ENCODE assay signal across 24 cellular contexts in genomic region chr2:202760848-202761247, GRCh38.
DNase-seq lines count a peak whose midpoint lies in the region; ATAC-seq and TF ChIP-seq lines count a peak whose summit lies in the region.
"Had no signal": no experiment of that assay in that cellular context is flagged by ENCODE, and none has a peak within 500 bp of the region (broad histone marks: within the 10 kb centered on the region; RNA-seq: fewer than 3 reads in every experiment).

No MANE protein-coding gene starts in this region.

- no peaks in the 10 kb centered on the region for H3K27me3 Mint-ChIP-seq in activated CD4-positive, alpha-beta T cell treated with anti-CD3 and anti-CD28 coated beads for 36 hours
- H3K27me3 Mint-ChIP-seq in activated CD4-positive, alpha-beta T cell treated with anti-CD3 and anti-CD28 coated beads, Interleukin-2, amount 10 ng/mL, durations not matched to agents 24 days and 14 days = no peaks in the 10 kb centered on the region
- no peaks in the 10 kb centered on the region for H3K27me3 Mint-ChIP-seq in activated naive CD8-positive, alpha-beta T cell
- H3K27me3 Mint-ChIP-seq in nephron progenitor cell (ENCODE audit: low read depth, poor library complexity) = no peaks in the 10 kb centered on the region
- H3K27me3 Mint-ChIP-seq: activated B cell treated with CpG ODN at 0.5 μM for 24 hours; activated CD4-positive, alpha-beta memory T cell treated with anti-CD3 and anti-CD28 coated beads for 36 hours had no signal

- H3K27ac Mint-ChIP-seq in activated CD4-positive, alpha-beta T cell treated with anti-CD3 and anti-CD28 coated beads for 36 hours = peak overlapping the region; percentile 16
- H3K27ac Mint-ChIP-seq in activated CD4-positive, alpha-beta T cell treated with anti-CD3 and anti-CD28 coated beads, Interleukin-2, amount 10 ng/mL, durations not matched to agents 24 days and 14 days = no peak overlapping the region
- H3K27ac Mint-ChIP-seq in activated naive CD8-positive, alpha-beta T cell = peak overlapping the region; percentile 91
- H3K27ac Mint-ChIP-seq in nephron progenitor cell = peak overlapping the region; percentile 15
- H3K27ac Mint-ChIP-seq: activated CD4-positive, alpha-beta memory T cell treated with anti-CD3 and anti-CD28 coated beads for 36 hours had no signal

- H3K4me1 Mint-ChIP-seq in activated CD4-positive, alpha-beta T cell treated with anti-CD3 and anti-CD28 coated beads for 36 hours = peaks cover 42% of the 10 kb centered on the region
- H3K4me1 Mint-ChIP-seq in activated CD4-positive, alpha-beta T cell treated with anti-CD3 and anti-CD28 coated beads, Interleukin-2, amount 10 ng/mL, durations not matched to agents 24 days and 14 days = peaks cover 27% of the 10 kb centered on the region
- H3K4me1 Mint-ChIP-seq in activated naive CD8-positive, alpha-beta T cell (ENCODE audit: low read depth) = peaks cover 56% of the 10 kb centered on the region
- peaks cover 11% of the 10 kb centered on the region for H3K4me1 Mint-ChIP-seq in nephron progenitor cell

- intact Hi-C loops in activated CD4-positive, alpha-beta T cell treated with anti-CD3 and anti-CD28 coated beads for 36 hours (cut with DNase I, micrococcal nuclease) = loop anchor here in 1 of 2 experiments (5.0 kb wide), 1 partner anchor 119 kb away; no protein-coding TSS in a partner anchor
- intact Hi-C loops in activated CD4-positive, alpha-beta T cell treated with anti-CD3 and anti-CD28 coated beads, Interleukin-2, amount 10 ng/mL, durations not matched to agents 24 days and 14 days (cut with micrococcal nuclease) = loop anchor here (5.0 to 10.0 kb wide), 2 partner anchors 119 to 176 kb away; no protein-coding TSS in a partner anchor

- in situ Hi-C loops in Caki2 (cut with HindIII; ENCODE audit: low pct_unique_long_range_greater_than_20kb, low sequenced_read_pairs) = no loop called here

- no peak for TF ChIP-seq CTCF in nephron progenitor cell (IDR thresholded peaks at IDR 0.05)

- peaks cover 52% of the 10 kb centered on the region for H3K36me3 Mint-ChIP-seq in activated CD4-positive, alpha-beta T cell treated with anti-CD3 and anti-CD28 coated beads for 36 hours (ENCODE audit: low read depth)
- peaks cover 36% of the 10 kb centered on the region for H3K36me3 Mint-ChIP-seq in activated CD4-positive, alpha-beta T cell treated with anti-CD3 and anti-CD28 coated beads, Interleukin-2, amount 10 ng/mL, durations not matched to agents 24 days and 14 days (ENCODE audit: low read depth)
- peaks cover 25% of the 10 kb centered on the region for H3K36me3 Mint-ChIP-seq in activated naive CD8-positive, alpha-beta T cell
- H3K36me3 Mint-ChIP-seq in nephron progenitor cell (ENCODE audit: low read depth) = peaks cover 91% of the 10 kb centered on the region

- no peak overlapping the region for H3K4me3 Mint-ChIP-seq in activated CD4-positive, alpha-beta T cell treated with anti-CD3 and anti-CD28 coated beads for 36 hours
- no peak overlapping the region for H3K4me3 Mint-ChIP-seq in activated CD4-positive, alpha-beta T cell treated with anti-CD3 and anti-CD28 coated beads, Interleukin-2, amount 10 ng/mL, durations not matched to agents 24 days and 14 days
- H3K4me3 Mint-ChIP-seq in activated naive CD8-positive, alpha-beta T cell = no peak overlapping the region
- no peak overlapping the region for H3K4me3 Mint-ChIP-seq in nephron progenitor cell
- H3K4me3 Mint-ChIP-seq: activated B cell treated with CpG ODN at 0.5 μM for 24 hours; activated CD4-positive, alpha-beta memory T cell treated with anti-CD3 and anti-CD28 coated beads for 36 hours had no signal

- POLR2A ChIA-PET in activated CD4-positive, alpha-beta T cell treated with anti-CD3 and anti-CD28 coated beads for 36 hours (lab: Charles Lee) = interaction anchor here (0.6 kb wide), 1 partner anchor 10 kb away, joined by 5 read pairs; no protein-coding TSS in a partner anchor

- DNase-seq in activated CD4-positive, alpha-beta T cell treated with anti-CD3 and anti-CD28 coated beads for 36 hours = no peak
- no peak for DNase-seq in activated CD4-positive, alpha-beta T cell treated with anti-CD3 and anti-CD28 coated beads, Interleukin-2, amount 10 ng/mL, durations not matched to agents 24 days and 14 days
- DNase-seq in Caki2 (ENCODE audit: low read depth) (peak; percentile 10), nephron progenitor cell (no peak), Ammon's horn (ENCODE audit: low spot score) (no peak)
- DNase-seq: activated B cell treated with CpG ODN at 0.5 μM for 24 hours; activated CD4-positive, alpha-beta memory T cell treated with anti-CD3 and anti-CD28 coated beads for 36 hours; activated gamma-delta T cell treated with Interleukin-2 at 50 U/mL for 16 hours; amygdala; DMS153; effector CD8-positive, alpha-beta T cell; kidney; lower lobe of right lung; NCI-H1105 treated with DMSO at 0.1 percent for 48 hours; NCI-H2029; NCI-H526 treated with DMSO at 0.1 percent for 48 hours; SIG-M5; stimulated activated CD4-positive, alpha-beta T cell treated with anti-CD3 and anti-CD28 coated beads, Interleukin-4, amount 100 ng/mL, for 4 hours; stimulated activated naive CD4-positive, alpha-beta T cell had no signal

- no peaks in the 10 kb centered on the region for H3K9me3 Mint-ChIP-seq in activated CD4-positive, alpha-beta T cell treated with anti-CD3 and anti-CD28 coated beads for 36 hours (ENCODE audit: low read depth)
- H3K9me3 Mint-ChIP-seq in activated CD4-positive, alpha-beta T cell treated with anti-CD3 and anti-CD28 coated beads, Interleukin-2, amount 10 ng/mL, durations not matched to agents 24 days and 14 days = peaks cover 8% of the 10 kb centered on the region
- no peaks in the 10 kb centered on the region for H3K9me3 Mint-ChIP-seq in activated naive CD8-positive, alpha-beta T cell (ENCODE audit: low read depth)
- no peaks in the 10 kb centered on the region for H3K9me3 Mint-ChIP-seq in nephron progenitor cell
- H3K9me3 Mint-ChIP-seq: activated B cell treated with CpG ODN at 0.5 μM for 24 hours; activated CD4-positive, alpha-beta memory T cell treated with anti-CD3 and anti-CD28 coated beads for 36 hours had no signal

- CTCF ChIA-PET in activated CD4-positive, alpha-beta T cell treated with anti-CD3 and anti-CD28 coated beads for 36 hours (lab: Charles Lee) = no interaction called here

- ATAC-seq in activated CD4-positive, alpha-beta T cell treated with anti-CD3 and anti-CD28 coated beads for 36 hours = no peak
- no peak for ATAC-seq in HG03039 (IDR thresholded peaks at IDR 0.05; ENCODE audit: unreplicated experiment)
- no peak for ATAC-seq in GM21528 (IDR thresholded peaks at IDR 0.05; ENCODE audit: low FRiP score, unreplicated experiment)
- ATAC-seq: K562, sciatic nerve had no signal
